8 cellular contexts compared by ENCODE assay signal in genomic region chr6:32700391-32701040, GRCh38. TPM values are rescaled to one million over a fixed set of nuclear protein-coding genes. Genes with fewer than 3 reads are reported as not detected.
DNase-seq lines count a peak whose midpoint lies in the region; TF ChIP-seq lines count a peak whose summit lies in the region.

No MANE protein-coding gene starts in this region.

- peaks cover 2% of the 10 kb centered on the region for H3K4me1 Mint-ChIP-seq in T-helper 2 cell treated with Interferon-gamma antibody and Interleukin-4, amounts not matched to agents 5 μg/mL and 100 μg/mL, for 36 hours (ENCODE audit: low read depth)

- DNase-seq in BE2C (peak; percentile 41), GM13977 (ENCODE audit: low spot score) (peak; percentile 33), NCI-H524 (lab: John Stamatoyannopoulos, UW) (peak; percentile 25 to 58), activated T-cell treated with anti-CD3 and anti-CD28 coated beads for 4 hours (peak; percentile 16), glomerular visceral epithelial cell (ENCODE audit: extremely low spot score) (peak; percentile 52), T1000 (lab: John Stamatoyannopoulos, UW) (no peak)
- no peak for DNase-seq in T-helper 2 cell treated with Interferon-gamma antibody and Interleukin-4, amounts not matched to agents 5 μg/mL and 100 μg/mL, for 36 hours (ENCODE audit: low spot score)

- no peak overlapping the region for H3K4me3 Mint-ChIP-seq in T-helper 2 cell treated with Interferon-gamma antibody and Interleukin-4, amounts not matched to agents 5 μg/mL and 100 μg/mL, for 36 hours

- peaks cover 53% of the 10 kb centered on the region for H3K27me3 Mint-ChIP-seq in T-helper 2 cell treated with Interferon-gamma antibody and Interleukin-4, amounts not matched to agents 5 μg/mL and 100 μg/mL, for 36 hours (ENCODE audit: low read depth)

- H3K4me3 ChIP-seq in BE2C (ENCODE audit: low read depth, low read length): no peak overlapping the region
- H3K4me3 ChIP-seq in parathyroid adenoma (ENCODE audit: low read depth, low read length): no peak overlapping the region

- H3K27ac ChIP-seq in parathyroid adenoma: no peak overlapping the region

- no peak overlapping the region for H3K4me2 ChIP-seq in parathyroid adenoma (ENCODE audit: low read length)

- peak overlapping the region; percentile 24 for H2AFZ ChIP-seq in parathyroid adenoma

- no peaks in the 10 kb centered on the region for H3K36me3 Mint-ChIP-seq in T-helper 2 cell treated with Interferon-gamma antibody and Interleukin-4, amounts not matched to agents 5 μg/mL and 100 μg/mL, for 36 hours (ENCODE audit: low read depth)

- H3K4me1 ChIP-seq in BE2C: no peaks in the 10 kb centered on the region
- H3K4me1 ChIP-seq in parathyroid adenoma: no peaks in the 10 kb centered on the region

- peak; percentile 83 for TF ChIP-seq CTCF in BE2C (IDR thresholded peaks at IDR 0.05; ENCODE audit: low read depth, low read length)
- peak; percentile 59 for TF ChIP-seq CTCF in GM13977 (IDR thresholded peaks at IDR 0.05; ENCODE audit: extremely low read depth, insufficient read depth, missing control alignments)
- peak; percentile 61 for TF ChIP-seq CTCF in parathyroid adenoma (IDR thresholded peaks at IDR 0.05)

- H3K9me3 Mint-ChIP-seq in T-helper 2 cell treated with Interferon-gamma antibody and Interleukin-4, amounts not matched to agents 5 μg/mL and 100 μg/mL, for 36 hours: peaks cover 4% of the 10 kb centered on the region

- no peak overlapping the region for H3K27ac Mint-ChIP-seq in T-helper 2 cell treated with Interferon-gamma antibody and Interleukin-4, amounts not matched to agents 5 μg/mL and 100 μg/mL, for 36 hours

- no peak overlapping the region for H3K9ac ChIP-seq in parathyroid adenoma

- peaks cover 39% of the 10 kb centered on the region for H3K27me3 ChIP-seq in BE2C
- H3K27me3 ChIP-seq in parathyroid adenoma (ENCODE audit: control insufficient read depth, insufficient read depth, low read length): no peaks in the 10 kb centered on the region

- in situ Hi-C loops in GM13977 (cut with MboI; ENCODE audit: low pct_unique_long_range_greater_than_20kb, low sequenced_read_pairs, unreplicated experiment): no loop called here

- H3K36me3 ChIP-seq in BE2C: no peaks in the 10 kb centered on the region
- H3K36me3 ChIP-seq in parathyroid adenoma (ENCODE audit: control insufficient read depth, insufficient read depth, low read length): no peaks in the 10 kb centered on the region

- H3K79me2 ChIP-seq in parathyroid adenoma: no peaks in the 10 kb centered on the region

- H3K9me3 ChIP-seq in BE2C: no peaks in the 10 kb centered on the region
- no peaks in the 10 kb centered on the region for H3K9me3 ChIP-seq in parathyroid adenoma (ENCODE audit: control insufficient read depth, low read length)

RNA-seq across cellular contexts. Expression of gene HLA-DQB1, which starts 34.1 kb away (rescaled TPM):
- polyA plus RNA-seq in BE2C (2012; ENCODE audit: insufficient read depth, insufficient read length, low read depth): not detected

RNA-seq across cellular contexts. Expression of gene HLA-DQA2, which starts 40.7 kb away (rescaled TPM):
- polyA plus RNA-seq in BE2C (2012; ENCODE audit: insufficient read depth, insufficient read length, low read depth): not detected

Comparison
In these comparisons a context has a peak if more than half of its experiments do, and no peak if none do; other contexts are left out.
1. DNase-seq: peak in BE2C (single experiment), GM13977 (single experiment), NCI-H524 (2 of 2), activated T-cell treated with anti-CD3 and anti-CD28 coated beads for 4 hours (single experiment) and glomerular visceral epithelial cell (single experiment); none in T1000 (single experiment) and T-helper 2 cell treated with Interferon-gamma antibody and Interleukin-4, amounts not matched to agents 5 μg/mL and 100 μg/mL, for 36 hours (single experiment).
2. Peak in every context shown above with its lines, with median percentiles within 50 percentile points of each other: CTCF ChIP-seq.